16 cellular contexts compared by ENCODE assay signal in genomic region chr3:57064615-57065014, GRCh38. TPM values are rescaled to one million over a fixed set of nuclear protein-coding genes. Genes with fewer than 3 reads are reported as not detected.
DNase-seq lines count a peak whose midpoint lies in the region; ATAC-seq and TF ChIP-seq lines count a peak whose summit lies in the region.
"Had no signal": no experiment of that assay in that cellular context is flagged by ENCODE, and none has a peak within 500 bp of the region (broad histone marks: within the 10 kb centered on the region; RNA-seq: fewer than 3 reads in every experiment).

No MANE protein-coding gene starts in this region.

- peaks cover 7% of the 10 kb centered on the region; the same call in 1 of the 2 replicates for H3F3A ChIP-seq in Loucy (ENCODE audit: low read depth)

- peak overlapping the region; percentile 65 for H3K9ac ChIP-seq in Loucy (ENCODE audit: low read depth, low read length, poor library complexity, severe bottlenecking)

- no peaks in the 10 kb centered on the region for H3K27me3 ChIP-seq in Loucy (ENCODE audit: insufficient read depth, low read length, poor library complexity, severe bottlenecking)
- H3K27me3 ChIP-seq in neutrophil = no peaks in the 10 kb centered on the region

- peak overlapping the region; percentile 63 for H3K4me2 ChIP-seq in Loucy (ENCODE audit: low read depth, low read length, poor library complexity, severe bottlenecking)

- H3K4me3 ChIP-seq in Loucy (ENCODE audit: low read length, poor library complexity, severe bottlenecking) (peak overlapping the region; percentile 57), neutrophil (ENCODE audit: low read depth in 1 of 2, low read length in 1 of 2) (peak overlapping the region in 1 of 2 experiments; percentile 30)

- no peak overlapping the region for H2AFZ ChIP-seq in Loucy (ENCODE audit: low read length)

- H3K4me1 ChIP-seq in Loucy (ENCODE audit: insufficient read depth, low read length, poor library complexity, severe bottlenecking) = peaks cover 72% of the 10 kb centered on the region
- H3K4me1 ChIP-seq in neutrophil (ENCODE audit: control insufficient read depth in 1 of 2, insufficient read depth in 1 of 2, low read depth in 1 of 2, low read length in 1 of 2) = peaks cover 50 to 65% of the 10 kb centered on the region in 2 experiments

- no peaks in the 10 kb centered on the region for H3K9me2 ChIP-seq in Loucy (replicated peaks; ENCODE audit: low read depth, low read length)

- peaks cover 4% of the 10 kb centered on the region; the same call in 1 of the 2 replicates for H3K79me2 ChIP-seq in Loucy (ENCODE audit: insufficient read depth, low read length)

- in situ Hi-C loops in SK-MEL-5 (cut with HindIII; ENCODE audit: low pct_unique_long_range_greater_than_20kb, low sequenced_read_pairs) = no loop called here

- peaks cover 0 to 2% (median 0%) of the 10 kb centered on the region in 7 donors for H3K9me3 Mint-ChIP-seq in CD14-positive monocyte
- H3K9me3 Mint-ChIP-seq: H9 had no signal

- peaks cover 0 to 3% (median 0%) of the 10 kb centered on the region in 3 donors for H3K27me3 Mint-ChIP-seq in CD14-positive monocyte (ENCODE audit: low read depth in 3 of 3)

- peaks cover 65% of the 10 kb centered on the region for H3K4me1 Mint-ChIP-seq in CD14-positive monocyte

- H3K27ac ChIP-seq in neutrophil = peak overlapping the region; percentile 73

- DNase-seq in CD14-positive monocyte (ENCODE audit: low spot score) (no peak), SK-MEL-5 (ENCODE audit: low read depth, low spot score) (peak; percentile 54), NCI-H774 (lab: John Stamatoyannopoulos, UW) (no peak), Kasumi-1 (lab: John Stamatoyannopoulos, UW) (no peak)
- DNase-seq: C1 segment of cervical spinal cord, COR-L47, DMS153, EL, H9, NCI-H187 treated with DMSO at 0.1 percent for 48 hours, NCI-H510A, PC-3, T-helper 2 cell had no signal

- H3K9me3 ChIP-seq in Loucy (ENCODE audit: insufficient read depth, low read depth, low read length) (no peaks in the 10 kb centered on the region), neutrophil (no peaks in the 10 kb centered on the region)

- H3K36me3 Mint-ChIP-seq in CD14-positive monocyte = peaks cover 0 to 6% of the 10 kb centered on the region in 2 donors

- H3K36me3 ChIP-seq in Loucy (ENCODE audit: insufficient read depth, low read length) (no peaks in the 10 kb centered on the region), neutrophil (no peaks in the 10 kb centered on the region)

- peak overlapping the region; percentile 70 to 95 (median 83) for H3K27ac Mint-ChIP-seq in CD14-positive monocyte

- TF ChIP-seq CTCF in CD14-positive monocyte (IDR thresholded peaks at IDR 0.05) (no peak), Loucy (conservative IDR thresholded peaks at IDR 0.05; ENCODE audit: low read length) (no peak), neutrophil (IDR thresholded peaks at IDR 0.05) (no peak)

- ATAC-seq in HG02852 (IDR thresholded peaks at IDR 0.05; ENCODE audit: unreplicated experiment) = no peak
- ATAC-seq: PC-3 had no signal

- H3K4me3 Mint-ChIP-seq in CD14-positive monocyte = no peak overlapping the region
- H3K4me3 Mint-ChIP-seq: H9 had no signal

- intact Hi-C loops in CD14-positive monocyte (cut with micrococcal nuclease) = no loop called here

- no peaks in the 10 kb centered on the region for H4K20me1 ChIP-seq in Loucy (ENCODE audit: insufficient read depth, low read length, poor library complexity, severe bottlenecking)

RNA-seq across cellular contexts. Expression of gene SPATA12, which starts 4.2 kb away (rescaled TPM):
- under 1 TPM; 0.10 to 0.16 TPM for polyA plus RNA-seq in CD14-positive monocyte
- total RNA-seq in SK-MEL-5 (2014; rRNA removed; shearing (Covaris generic)) = 0.42 and 0.69 TPM in 2 replicates
- polyA plus RNA-seq in SK-MEL-5 (2015; cell fraction: cytosol; rRNA removed) = 0.93 and 1.5 TPM in 2 replicates
- polyA plus RNA-seq in SK-MEL-5 (2015; cell fraction: nucleus; rRNA removed) = 0.42 and 1.5 TPM in 2 replicates
